18 cellular contexts compared by ENCODE assay signal in genomic region chr6:161125591-161125990, GRCh38.
A peak's percentile ranks its signal among the peaks of the same experiment; 100 is the strongest.
DNase-seq lines count a peak whose midpoint lies in the region; ATAC-seq lines count a peak whose summit lies in the region.
"Had no signal": no experiment of that assay in that cellular context is flagged by ENCODE, and none has a peak within 500 bp of the region (broad histone marks: within the 10 kb centered on the region; RNA-seq: fewer than 3 reads in every experiment).

No MANE protein-coding gene starts in this region.

- peaks cover 8 to 15% of the 10 kb centered on the region in 2 donors for H3K9me3 Mint-ChIP-seq in activated T-cell treated with anti-CD3 and anti-CD28 coated beads, Interleukin-2, amount 50 U/mL, for 72 hours
- H3K9me3 Mint-ChIP-seq in activated T-cell treated with anti-CD3 and anti-CD28 coated beads, Interleukin-2, amount 50 U/mL, for 24 hours = peaks cover 40% of the 10 kb centered on the region
- H3K9me3 Mint-ChIP-seq in activated CD8-positive, alpha-beta memory T cell treated with anti-CD3 and anti-CD28 coated beads, Interleukin-2, amount 10 ng/mL, durations not matched to agents 7 days and 5 days (ENCODE audit: low read depth) = peaks cover 9% of the 10 kb centered on the region

- H3K4me3 Mint-ChIP-seq in activated T-cell treated with anti-CD3 and anti-CD28 coated beads, Interleukin-2, amount 50 U/mL, for 72 hours = no peak overlapping the region
- no peak overlapping the region for H3K4me3 Mint-ChIP-seq in activated T-cell treated with anti-CD3 and anti-CD28 coated beads, Interleukin-2, amount 50 U/mL, for 24 hours
- no peak overlapping the region for H3K4me3 Mint-ChIP-seq in activated CD8-positive, alpha-beta memory T cell treated with anti-CD3 and anti-CD28 coated beads, Interleukin-2, amount 10 ng/mL, durations not matched to agents 7 days and 5 days
- H3K4me3 Mint-ChIP-seq: B cell; CD4-positive, CD25-positive, alpha-beta regulatory T cell; CD8-positive, alpha-beta T cell had no signal

- H3K36me3 ChIP-seq in mesenchymal stem cell (ENCODE audit: control insufficient read depth in 1 of 2, insufficient read depth in 2 of 2, low read depth in 1 of 2, low read length in 2 of 2) = peaks cover 18 to 65% of the 10 kb centered on the region in 2 experiments
- H3K36me3 ChIP-seq: HAP-1 had no signal

- H4K91ac ChIP-seq in mesenchymal stem cell (ENCODE audit: low read length) = no peak overlapping the region

- no peak overlapping the region for H2AFZ ChIP-seq in mesenchymal stem cell (ENCODE audit: low read depth, low read length)

- no peak overlapping the region for H2BK15ac ChIP-seq in mesenchymal stem cell (ENCODE audit: low read depth, poor library complexity, severe bottlenecking)

- no peak overlapping the region for H3K23ac ChIP-seq in mesenchymal stem cell (ENCODE audit: low read length in 2 of 2)

- H3K27me3 ChIP-seq in mesenchymal stem cell (ENCODE audit: control insufficient read depth in 1 of 2, insufficient read depth in 1 of 2, low read length in 2 of 2) = no peaks in the 10 kb centered on the region
- H3K27me3 ChIP-seq: BLaER1 had no signal

- peaks cover 7% of the 10 kb centered on the region for H3K79me1 ChIP-seq in mesenchymal stem cell (replicated peaks; ENCODE audit: low read length, poor library complexity, severe bottlenecking)

- H3K4me1 ChIP-seq in mesenchymal stem cell (ENCODE audit: control insufficient read depth, insufficient read depth, low read depth, low read length) = no peaks in the 10 kb centered on the region
- H3K4me1 ChIP-seq: BLaER1, Caco-2, HAP-1 had no signal

- no peak overlapping the region for H4K8ac ChIP-seq in mesenchymal stem cell (ENCODE audit: low read length)

- H3K18ac ChIP-seq in mesenchymal stem cell (ENCODE audit: low read depth in 1 of 2, low read length in 2 of 2) = no peak overlapping the region

- H3K14ac ChIP-seq in mesenchymal stem cell (ENCODE audit: low read length in 2 of 2) = no peak overlapping the region

- H3K36me3 Mint-ChIP-seq in activated T-cell treated with anti-CD3 and anti-CD28 coated beads, Interleukin-2, amount 50 U/mL, for 72 hours (ENCODE audit: insufficient read depth in 2 of 2) = peaks cover 35 to 50% of the 10 kb centered on the region in 2 donors
- peaks cover 97% of the 10 kb centered on the region for H3K36me3 Mint-ChIP-seq in activated T-cell treated with anti-CD3 and anti-CD28 coated beads, Interleukin-2, amount 50 U/mL, for 24 hours (ENCODE audit: low read depth)
- H3K36me3 Mint-ChIP-seq in activated CD8-positive, alpha-beta memory T cell treated with anti-CD3 and anti-CD28 coated beads, Interleukin-2, amount 10 ng/mL, durations not matched to agents 7 days and 5 days = peaks cover 61% of the 10 kb centered on the region

- H3K4me1 Mint-ChIP-seq in activated T-cell treated with anti-CD3 and anti-CD28 coated beads, Interleukin-2, amount 50 U/mL, for 72 hours (ENCODE audit: low read depth) = peaks cover 24% of the 10 kb centered on the region
- H3K4me1 Mint-ChIP-seq in activated T-cell treated with anti-CD3 and anti-CD28 coated beads, Interleukin-2, amount 50 U/mL, for 24 hours (ENCODE audit: low read depth) = peaks cover 35% of the 10 kb centered on the region
- peaks cover 16% of the 10 kb centered on the region for H3K4me1 Mint-ChIP-seq in activated CD8-positive, alpha-beta memory T cell treated with anti-CD3 and anti-CD28 coated beads, Interleukin-2, amount 10 ng/mL, durations not matched to agents 7 days and 5 days
- H3K4me1 Mint-ChIP-seq: B cell had no signal

- no peak for ATAC-seq in activated T-cell treated with anti-CD3 and anti-CD28 coated beads, Interleukin-2, amount 50 U/mL, for 72 hours (replicated peaks in 1 of 2)
- no peak for ATAC-seq in activated CD8-positive, alpha-beta memory T cell treated with anti-CD3 and anti-CD28 coated beads, Interleukin-2, amount 10 ng/mL, durations not matched to agents 7 days and 5 days
- ATAC-seq in GM18520 (IDR thresholded peaks at IDR 0.05; ENCODE audit: unreplicated experiment) = no peak
- ATAC-seq: CD8-positive, alpha-beta T cell had no signal

- DNase-seq in activated T-cell treated with anti-CD3 and anti-CD28 coated beads, Interleukin-2, amount 50 U/mL, for 72 hours = no peak
- DNase-seq in activated T-cell treated with anti-CD3 and anti-CD28 coated beads, Interleukin-2, amount 50 U/mL, for 24 hours = no peak
- DNase-seq in amniotic epithelial cell (ENCODE audit: low read depth) (peak; percentile 27), mesenchymal stem cell (peak; percentile 34), HT-29 (ENCODE audit: low spot score) (no peak)
- DNase-seq in activated CD8-positive, alpha-beta memory T cell treated with anti-CD3 and anti-CD28 coated beads, Interleukin-2, amount 10 ng/mL, durations not matched to agents 7 days and 5 days = no peak
- DNase-seq: Caco-2; CD4-positive, CD25-positive, alpha-beta regulatory T cell; CD8-positive, alpha-beta T cell; DMS153; DND-41; GOT3 had no signal

- no peak overlapping the region for H2BK5ac ChIP-seq in mesenchymal stem cell (ENCODE audit: low read depth, low read length, poor library complexity, severe bottlenecking)

- no peak overlapping the region for H2BK120ac ChIP-seq in mesenchymal stem cell (ENCODE audit: low read depth, low read length)

- H2AK5ac ChIP-seq in mesenchymal stem cell (ENCODE audit: low read length, severe bottlenecking) = no peak overlapping the region

- no peak overlapping the region for H3K9ac ChIP-seq in mesenchymal stem cell (ENCODE audit: low read length)
- H3K9ac ChIP-seq: BLaER1 had no signal

- CTCF ChIA-PET in activated CD8-positive, alpha-beta memory T cell treated with anti-CD3 and anti-CD28 coated beads, Interleukin-2, amount 10 ng/mL, durations not matched to agents 7 days and 5 days (lab: Charles Lee) = no interaction called here

- no peak overlapping the region for H3K4me3 ChIP-seq in mesenchymal stem cell (ENCODE audit: insufficient read depth in 1 of 2, low read depth in 1 of 2, low read length in 2 of 2)
- H3K4me3 ChIP-seq: BLaER1, HAP-1 had no signal

- H2BK12ac ChIP-seq in mesenchymal stem cell (ENCODE audit: low read length in 2 of 2) = no peak overlapping the region

- H3K9me3 ChIP-seq in mesenchymal stem cell (ENCODE audit: control insufficient read depth, low read length) = peaks cover 34% of the 10 kb centered on the region

- H3K4me2 ChIP-seq in mesenchymal stem cell (ENCODE audit: low read length, poor library complexity, severe bottlenecking) = no peak overlapping the region
- H3K4me2 ChIP-seq: BLaER1 had no signal

- no peak overlapping the region for H3K27ac ChIP-seq in mesenchymal stem cell (ENCODE audit: low read length, poor library complexity, severe bottlenecking)
- H3K27ac ChIP-seq: 22Rv1, BLaER1, C4-2B had no signal

- H3K27ac Mint-ChIP-seq in activated T-cell treated with anti-CD3 and anti-CD28 coated beads, Interleukin-2, amount 50 U/mL, for 72 hours = peak overlapping the region; percentile 7
- no peak overlapping the region for H3K27ac Mint-ChIP-seq in activated T-cell treated with anti-CD3 and anti-CD28 coated beads, Interleukin-2, amount 50 U/mL, for 24 hours
- H3K27ac Mint-ChIP-seq in activated CD8-positive, alpha-beta memory T cell treated with anti-CD3 and anti-CD28 coated beads, Interleukin-2, amount 10 ng/mL, durations not matched to agents 7 days and 5 days = no peak overlapping the region
- H3K27ac Mint-ChIP-seq: B cell; CD8-positive, alpha-beta T cell had no signal

- 0% methylated on average over 1 of the region's 2 CpGs for WGBS in mesenchymal stem cell

- H3K27me3 Mint-ChIP-seq in activated T-cell treated with anti-CD3 and anti-CD28 coated beads, Interleukin-2, amount 50 U/mL, for 72 hours (ENCODE audit: low read depth) = no peaks in the 10 kb centered on the region
- no peaks in the 10 kb centered on the region for H3K27me3 Mint-ChIP-seq in activated T-cell treated with anti-CD3 and anti-CD28 coated beads, Interleukin-2, amount 50 U/mL, for 24 hours
- no peaks in the 10 kb centered on the region for H3K27me3 Mint-ChIP-seq in activated CD8-positive, alpha-beta memory T cell treated with anti-CD3 and anti-CD28 coated beads, Interleukin-2, amount 10 ng/mL, durations not matched to agents 7 days and 5 days
- H3K27me3 Mint-ChIP-seq: B cell; CD4-positive, CD25-positive, alpha-beta regulatory T cell had no signal

- no peak overlapping the region for H3K4ac ChIP-seq in mesenchymal stem cell (ENCODE audit: low read depth in 1 of 2, low read length in 2 of 2)

Comparison
In these comparisons a context has a peak if more than half of its experiments do, and no peak if none do; other contexts are left out.
1. DNase-seq: peak in amniotic epithelial cell (single experiment) and mesenchymal stem cell (single experiment); none in activated T-cell treated with anti-CD3 and anti-CD28 coated beads, Interleukin-2, amount 50 U/mL, for 72 hours (0 of 2), activated T-cell treated with anti-CD3 and anti-CD28 coated beads, Interleukin-2, amount 50 U/mL, for 24 hours (single experiment), HT-29 (single experiment) and activated CD8-positive, alpha-beta memory T cell treated with anti-CD3 and anti-CD28 coated beads, Interleukin-2, amount 10 ng/mL, durations not matched to agents 7 days and 5 days (single experiment).